1 cellular context compared by ENCODE assay signal in the genomic region with DNA sequence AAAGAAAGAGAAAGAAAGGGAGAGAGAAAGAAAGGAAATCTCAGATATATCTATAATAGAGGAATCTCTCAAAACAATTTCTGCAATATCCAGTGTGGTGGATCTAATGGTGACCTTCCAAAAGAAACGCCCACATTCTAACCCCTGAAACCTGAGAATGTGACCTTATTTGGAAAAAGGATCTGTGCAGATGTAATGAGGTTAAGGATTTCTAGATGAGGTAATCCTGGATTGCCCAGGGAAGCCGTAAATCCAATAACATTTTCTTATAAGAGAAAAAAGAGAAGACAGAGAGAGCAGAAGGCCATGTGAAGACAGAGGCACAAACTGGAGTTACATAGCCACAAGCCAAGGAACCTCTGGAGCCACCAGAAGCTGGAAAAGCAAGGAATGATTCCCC.
TF ChIP-seq lines count a peak whose summit lies in the region.

No MANE protein-coding gene starts in this region.

TF ChIP-seq in H1, 55 proteins besides CTCF, POLR2A, EP300 and RAD21:
- TF ChIP-seq SRF (IDR thresholded peaks at IDR 0.05; ENCODE audit: low read depth, low read length) (peak; percentile 68), CREB1 (IDR thresholded peaks at IDR 0.05) (no peak)
